ENCODE assay signal across 1 cellular context in the genomic region with DNA sequence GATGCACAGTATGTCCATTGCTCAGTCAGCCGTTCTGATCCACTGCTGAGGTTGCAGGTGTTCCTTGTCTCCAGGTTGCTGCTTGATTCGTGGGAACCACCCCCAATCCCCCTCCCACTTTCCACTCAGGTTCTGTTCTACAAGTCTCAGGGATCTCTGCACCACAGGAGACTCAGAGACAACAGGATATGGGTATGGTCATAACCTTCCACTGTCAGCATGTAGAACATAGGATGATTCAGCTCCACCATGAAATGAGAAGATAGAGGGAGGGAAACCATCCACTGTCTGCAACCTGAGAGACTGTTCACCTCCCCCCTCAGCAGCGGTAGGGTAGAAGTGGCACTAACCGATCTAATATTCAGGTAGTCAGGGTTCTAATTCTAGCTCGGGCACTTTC.
TF ChIP-seq lines count a peak whose summit lies in the region.

No MANE protein-coding gene starts in this region.

TF ChIP-seq in IMR-90, 13 proteins besides CTCF, POLR2A, EP300 and RAD21:
- TF ChIP-seq BHLHE40 (IDR thresholded peaks at IDR 0.05; ENCODE audit: low read depth, low read length): no peak
- TF ChIP-seq RCOR1 (IDR thresholded peaks at IDR 0.05; ENCODE audit: insufficient replicate concordance, low read length): no peak
- TF ChIP-seq MXI1 (IDR thresholded peaks at IDR 0.05; ENCODE audit: borderline replicate concordance, low read depth, low read length): no peak
- TF ChIP-seq, protein P1, sequence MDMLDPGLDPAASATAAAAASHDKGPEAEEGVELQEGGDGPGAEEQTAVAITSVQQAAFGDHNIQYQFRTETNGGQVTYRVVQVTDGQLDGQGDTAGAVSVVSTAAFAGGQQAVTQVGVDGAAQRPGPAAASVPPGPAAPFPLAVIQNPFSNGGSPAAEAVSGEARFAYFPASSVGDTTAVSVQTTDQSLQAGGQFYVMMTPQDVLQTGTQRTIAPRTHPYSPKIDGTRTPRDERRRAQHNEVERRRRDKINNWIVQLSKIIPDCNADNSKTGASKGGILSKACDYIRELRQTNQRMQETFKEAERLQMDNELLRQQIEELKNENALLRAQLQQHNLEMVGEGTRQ (IDR thresholded peaks at IDR 0.05; ENCODE audit: low read depth, low read length): no peak
- TF ChIP-seq CHD1 (IDR thresholded peaks at IDR 0.05; ENCODE audit: low read depth, low read length): no peak
- no peak for TF ChIP-seq NFE2L2 (IDR thresholded peaks at IDR 0.05; ENCODE audit: low read depth, low read length)
- TF ChIP-seq, protein P2, sequence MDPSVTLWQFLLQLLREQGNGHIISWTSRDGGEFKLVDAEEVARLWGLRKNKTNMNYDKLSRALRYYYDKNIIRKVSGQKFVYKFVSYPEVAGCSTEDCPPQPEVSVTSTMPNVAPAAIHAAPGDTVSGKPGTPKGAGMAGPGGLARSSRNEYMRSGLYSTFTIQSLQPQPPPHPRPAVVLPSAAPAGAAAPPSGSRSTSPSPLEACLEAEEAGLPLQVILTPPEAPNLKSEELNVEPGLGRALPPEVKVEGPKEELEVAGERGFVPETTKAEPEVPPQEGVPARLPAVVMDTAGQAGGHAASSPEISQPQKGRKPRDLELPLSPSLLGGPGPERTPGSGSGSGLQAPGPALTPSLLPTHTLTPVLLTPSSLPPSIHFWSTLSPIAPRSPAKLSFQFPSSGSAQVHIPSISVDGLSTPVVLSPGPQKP (IDR thresholded peaks at IDR 0.05; ENCODE audit: borderline replicate concordance, low read depth, low read length): no peak
- no peak for TF ChIP-seq SMC3 (IDR thresholded peaks at IDR 0.05; ENCODE audit: low read depth, low read length)
- no peak for TF ChIP-seq FOS (IDR thresholded peaks at IDR 0.05; ENCODE audit: low read depth, low read length)
- no peak for TF ChIP-seq MAZ (IDR thresholded peaks at IDR 0.05; ENCODE audit: borderline replicate concordance, low read depth, low read length)
- no peak for TF ChIP-seq RFX5 (IDR thresholded peaks at IDR 0.05; ENCODE audit: low read depth, low read length)
- no peak for TF ChIP-seq MAFK (IDR thresholded peaks at IDR 0.05; ENCODE audit: low read depth, low read length)
- no peak for TF ChIP-seq CEBPB (IDR thresholded peaks at IDR 0.05; ENCODE audit: low read depth, low read length)
